8 cellular contexts compared by ENCODE assay signal in the genomic region with DNA sequence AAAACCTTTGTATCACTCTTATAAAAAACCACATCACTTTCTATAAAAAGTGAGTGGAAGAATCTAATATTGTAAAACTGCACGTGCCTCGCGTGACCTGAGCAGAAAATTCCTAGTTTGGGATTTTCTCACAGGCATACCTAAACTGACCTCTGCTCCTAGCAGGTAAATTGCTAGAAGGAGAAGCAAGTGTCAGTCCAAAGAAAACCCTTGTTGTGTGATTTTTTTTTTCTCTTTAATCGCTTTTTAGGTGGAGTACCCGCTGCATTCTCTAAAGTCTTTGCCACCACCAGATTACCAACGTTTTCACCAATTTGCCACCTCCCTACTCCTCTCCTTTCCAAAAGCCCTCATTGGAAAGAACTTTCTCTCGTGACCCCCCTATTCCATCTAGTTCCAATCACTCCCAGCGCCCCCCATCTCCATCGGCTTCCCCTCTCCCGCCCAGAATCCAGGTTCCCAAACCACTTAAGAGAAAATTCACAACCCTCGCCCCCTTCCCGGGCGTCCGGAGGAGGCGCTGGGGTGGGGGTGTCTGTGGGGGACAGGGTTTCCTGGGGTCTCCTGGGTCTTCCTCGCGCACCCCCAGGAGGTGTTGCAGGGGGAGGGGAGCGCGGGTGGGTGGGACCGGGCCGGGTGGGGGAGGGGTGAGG.
DNase-seq lines count a peak whose midpoint lies in the region; ATAC-seq and TF ChIP-seq lines count a peak whose summit lies in the region.

No MANE protein-coding gene starts in this region.

- H3K79me2 ChIP-seq in OCI-LY3 (ENCODE audit: low read length), result peaks cover 14% of the 10 kb centered on the region; the same call in 1 of the 2 replicates
- no peaks in the 10 kb centered on the region for H3K79me2 ChIP-seq in parathyroid adenoma

- H3K9ac ChIP-seq in OCI-LY3 (ENCODE audit: low read length), result peak overlapping the region; percentile 86
- no peak overlapping the region for H3K9ac ChIP-seq in parathyroid adenoma

- no peaks in the 10 kb centered on the region for H3K9me3 ChIP-seq in OCI-LY3 (ENCODE audit: insufficient read depth, low read length)
- H3K9me3 ChIP-seq in parathyroid adenoma (ENCODE audit: control insufficient read depth, low read length), result no peaks in the 10 kb centered on the region

- H3K4me2 ChIP-seq in OCI-LY3 (ENCODE audit: low read length) (peak overlapping the region; percentile 74), parathyroid adenoma (ENCODE audit: low read length) (peak overlapping the region; percentile 64)

- H3K27ac ChIP-seq in OCI-LY3 (ENCODE audit: low read length) (no peak overlapping the region), parathyroid adenoma (no peak overlapping the region)

- TF ChIP-seq CTCF in OCI-LY3 (IDR thresholded peaks at IDR 0.05; ENCODE audit: low read depth, low read length), result no peak
- no peak for TF ChIP-seq CTCF in epithelial cell of esophagus (IDR thresholded peaks at IDR 0.05; ENCODE audit: insufficient read depth, low read depth, low read length, missing control alignments)
- TF ChIP-seq CTCF in parathyroid adenoma (IDR thresholded peaks at IDR 0.05), result no peak

- H3K4me3 ChIP-seq in OCI-LY3 (ENCODE audit: low read length) (peak overlapping the region; percentile 90), epithelial cell of esophagus (ENCODE audit: low read length) (peak overlapping the region; percentile 52), parathyroid adenoma (ENCODE audit: low read depth, low read length) (peak overlapping the region; percentile 77)

- DNase-seq in EH (ENCODE audit: low read depth) (peak; percentile 10), epithelial cell of esophagus (ENCODE audit: low read depth) (no peak), DMS153 (lab: John Stamatoyannopoulos, UW) (no peak), HPDE6-E6E7 (ENCODE audit: extremely low spot score) (no peak)

- H3K27me3 ChIP-seq in OCI-LY3 (ENCODE audit: low read depth, low read length) (peaks cover 36% of the 10 kb centered on the region), parathyroid adenoma (ENCODE audit: control insufficient read depth, insufficient read depth, low read length) (no peaks in the 10 kb centered on the region)

- H3K4me1 ChIP-seq in OCI-LY3 (ENCODE audit: low read length) (peaks cover 29% of the 10 kb centered on the region), parathyroid adenoma (no peaks in the 10 kb centered on the region)

- ATAC-seq in HG02763 (IDR thresholded peaks at IDR 0.05; ENCODE audit: unreplicated experiment), result no peak
- no peak for ATAC-seq in GM18907 (IDR thresholded peaks at IDR 0.05; ENCODE audit: unreplicated experiment)

- H4K20me1 ChIP-seq in OCI-LY3 (ENCODE audit: insufficient read depth, low read length), result 0 out of 2 replicates have a peak, but pooled peaks cover 3% of the 10 kb centered on the region

- H2AFZ ChIP-seq in OCI-LY3 (ENCODE audit: low read depth, low read length), result peak overlapping the region; percentile 62
- H2AFZ ChIP-seq in parathyroid adenoma, result peak overlapping the region; percentile 94

- H3K36me3 ChIP-seq in OCI-LY3 (replicated peaks; ENCODE audit: low read depth, low read length), result peaks cover 17% of the 10 kb centered on the region
- no peaks in the 10 kb centered on the region for H3K36me3 ChIP-seq in parathyroid adenoma (ENCODE audit: control insufficient read depth, insufficient read depth, low read length)
